1 cellular context compared by ENCODE assay signal in genomic region chr11:83175815-83176214, GRCh38.
TF ChIP-seq lines count a peak whose summit lies in the region.

No MANE protein-coding gene starts in this region.

TF ChIP-seq in SK-N-SH, 30 proteins besides CTCF, POLR2A, EP300 and RAD21:
- TF ChIP-seq NRF1 (IDR thresholded peaks at IDR 0.05; ENCODE audit: low read depth, low read length) (no peak), EZH2phosphoT487 (IDR thresholded peaks at IDR 0.05; ENCODE audit: borderline replicate concordance, low read depth) (no peak), FOXJ3 (CRISPR knock-in tag; IDR thresholded peaks at IDR 0.05) (no peak), RCOR1 (IDR thresholded peaks at IDR 0.05; ENCODE audit: low read length) (no peak), SIN3A (IDR thresholded peaks at IDR 0.05; ENCODE audit: borderline replicate concordance, low read depth, low read length) (no peak), MAX (IDR thresholded peaks at IDR 0.05; ENCODE audit: low read depth) (no peak)
